Comparison of ENCODE assay signal across 38 cellular contexts in genomic region chr6:29905286-29905685, GRCh38.
"Had no signal": no experiment of that assay in that cellular context is flagged by ENCODE, and none has a peak within 500 bp of the region (broad histone marks: within the 10 kb centered on the region; RNA-seq: fewer than 3 reads in every experiment).

No MANE protein-coding gene starts in this region.

- H3K36me3 Mint-ChIP-seq: activated naive CD4-positive, alpha-beta T cell treated with anti-CD3 and anti-CD28 coated beads, Interleukin-2, amount 10 ng/mL, durations not matched to agents 7 days and 5 days; activated naive CD4-positive, alpha-beta T cell treated with anti-CD3 and anti-CD28 coated beads, Interleukin-2, amount 50 U/mL, for 72 hours; activated naive CD8-positive, alpha-beta T cell treated with anti-CD3 and anti-CD28 coated beads for 36 hours; brain had no signal

- H3K27ac Mint-ChIP-seq: activated naive CD4-positive, alpha-beta T cell treated with anti-CD3 and anti-CD28 coated beads for 36 hours; activated naive CD4-positive, alpha-beta T cell treated with anti-CD3 and anti-CD28 coated beads, Interleukin-2, amount 10 ng/mL, durations not matched to agents 7 days and 5 days; activated naive CD4-positive, alpha-beta T cell treated with anti-CD3 and anti-CD28 coated beads, Interleukin-2, amount 50 U/mL, for 24 hours; activated naive CD4-positive, alpha-beta T cell treated with anti-CD3 and anti-CD28 coated beads, Interleukin-2, amount 50 U/mL, for 72 hours; activated naive CD8-positive, alpha-beta T cell; activated naive CD8-positive, alpha-beta T cell treated with anti-CD3 and anti-CD28 coated beads for 36 hours; activated naive CD8-positive, alpha-beta T cell treated with anti-CD3 and anti-CD28 coated beads, Interleukin-2, amount 10 ng/mL, durations not matched to agents 7 days and 5 days; activated naive CD8-positive, alpha-beta T cell treated with anti-CD3 and anti-CD28 coated beads, Interleukin-2, amount 50 U/mL, for 24 hours; activated T-cell treated with anti-CD3 and anti-CD28 coated beads, Interleukin-2, amount 50 U/mL, for 24 hours; activated T-cell treated with anti-CD3 and anti-CD28 coated beads, Interleukin-2, amount 50 U/mL, for 72 hours; activated T-helper 1 cell treated with anti-CD3 and anti-CD28 coated beads, Interleukin-12 subunit alpha, Interleukin-12 subunit beta, Interleukin-2, Interleukin-4 antibody, amounts not matched to agents 30 ng/mL and 10 ng/mL and 1 ng/mL, durations not matched to agents 14 hours and 24 hours and 36 hours; activated T-helper 17 cell treated with anti-CD3 and anti-CD28 coated beads, Interleukin-2, amount 50 U/mL, for 72 hours; activated T-helper 2 cell treated with anti-CD3 and anti-CD28 coated beads, Interferon-gamma antibody, Interleukin-2, Interleukin-4, amounts not matched to agents 10 μg/mL and 5 μg/mL and 100 μg/mL, durations not matched to agents 14 hours and 24 hours and 36 hours; brain had no signal

- H3K4me1 Mint-ChIP-seq: activated naive CD4-positive, alpha-beta T cell treated with anti-CD3 and anti-CD28 coated beads, Interleukin-2, amount 50 U/mL, for 24 hours; activated T-helper 17 cell treated with anti-CD3 and anti-CD28 coated beads, Interleukin-2, amount 50 U/mL, for 72 hours; brain had no signal

- H3K36me3 ChIP-seq: adrenal gland, ascending aorta, brain microvascular endothelial cell, breast epithelium, cardiac muscle cell had no signal

- H3K9me3 Mint-ChIP-seq: activated naive CD4-positive, alpha-beta T cell treated with anti-CD3 and anti-CD28 coated beads for 36 hours; activated naive CD4-positive, alpha-beta T cell treated with anti-CD3 and anti-CD28 coated beads, Interleukin-2, amount 10 ng/mL, durations not matched to agents 7 days and 5 days; activated naive CD4-positive, alpha-beta T cell treated with anti-CD3 and anti-CD28 coated beads, Interleukin-2, amount 50 U/mL, for 24 hours; activated naive CD4-positive, alpha-beta T cell treated with anti-CD3 and anti-CD28 coated beads, Interleukin-2, amount 50 U/mL, for 72 hours; activated naive CD8-positive, alpha-beta T cell treated with anti-CD3 and anti-CD28 coated beads for 36 hours; activated naive CD8-positive, alpha-beta T cell treated with anti-CD3 and anti-CD28 coated beads, Interleukin-2, amount 10 ng/mL, durations not matched to agents 7 days and 5 days; activated naive CD8-positive, alpha-beta T cell treated with anti-CD3 and anti-CD28 coated beads, Interleukin-2, amount 50 U/mL, for 24 hours; activated T-cell treated with anti-CD3 and anti-CD28 coated beads, Interleukin-2, amount 50 U/mL, for 24 hours; activated T-cell treated with anti-CD3 and anti-CD28 coated beads, Interleukin-2, amount 50 U/mL, for 4 hours; activated T-cell treated with anti-CD3 and anti-CD28 coated beads, Interleukin-2, amount 50 U/mL, for 72 hours; activated T-helper 1 cell treated with anti-CD3 and anti-CD28 coated beads, Interleukin-12 subunit alpha, Interleukin-12 subunit beta, Interleukin-2, Interleukin-4 antibody, amounts not matched to agents 30 ng/mL and 10 ng/mL and 1 ng/mL, durations not matched to agents 14 hours and 24 hours and 36 hours; activated T-helper 17 cell treated with anti-CD3 and anti-CD28 coated beads, Interleukin-2, amount 50 U/mL, for 72 hours; activated T-helper 2 cell treated with anti-CD3 and anti-CD28 coated beads, Interferon-gamma antibody, Interleukin-2, Interleukin-4, amounts not matched to agents 10 μg/mL and 5 μg/mL and 100 μg/mL, durations not matched to agents 14 hours and 24 hours and 36 hours; brain; central memory CD8-positive, alpha-beta T cell had no signal

- H3K27me3 Mint-ChIP-seq: activated naive CD4-positive, alpha-beta T cell treated with anti-CD3 and anti-CD28 coated beads, Interleukin-2, amount 50 U/mL, for 24 hours; activated naive CD8-positive, alpha-beta T cell treated with anti-CD3 and anti-CD28 coated beads, Interleukin-2, amount 50 U/mL, for 24 hours; activated T-cell treated with anti-CD3 and anti-CD28 coated beads, Interleukin-2, amount 50 U/mL, for 24 hours; activated T-helper 17 cell treated with anti-CD3 and anti-CD28 coated beads, Interleukin-2, amount 50 U/mL, for 72 hours; central memory CD8-positive, alpha-beta T cell had no signal

- DNase-seq: activated effector memory CD4-positive, alpha-beta T cell treated with anti-CD3 and anti-CD28 coated beads, Interleukin-2, amount 50 U/mL, for 16 hours; activated effector memory CD4-positive, alpha-beta T cell treated with Interleukin-2 at 50 U/mL for 16 hours; activated gamma-delta T cell; activated gamma-delta T cell treated with Interleukin-2 at 50 U/mL for 16 hours; activated naive CD4-positive, alpha-beta T cell; activated naive CD4-positive, alpha-beta T cell treated with anti-CD3 and anti-CD28 coated beads for 36 hours; activated naive CD4-positive, alpha-beta T cell treated with anti-CD3 and anti-CD28 coated beads, Interleukin-2, amount 10 ng/mL, durations not matched to agents 7 days and 5 days; activated naive CD4-positive, alpha-beta T cell treated with anti-CD3 and anti-CD28 coated beads, Interleukin-2, amount 50 U/mL, for 16 hours; activated naive CD4-positive, alpha-beta T cell treated with Interleukin-2 at 50 U/mL for 16 hours; activated naive CD8-positive, alpha-beta T cell treated with anti-CD3 and anti-CD28 coated beads for 36 hours; activated naive CD8-positive, alpha-beta T cell treated with anti-CD3 and anti-CD28 coated beads, Interleukin-2, amount 10 ng/mL, durations not matched to agents 7 days and 5 days; activated naive CD8-positive, alpha-beta T cell treated with anti-CD3 and anti-CD28 coated beads, Interleukin-2, amount 50 U/mL, for 24 hours; activated T-cell treated with anti-CD3 and anti-CD28 coated beads, Interleukin-2, amount 50 U/mL, for 1 hour; activated T-cell treated with anti-CD3 and anti-CD28 coated beads, Interleukin-2, amount 50 U/mL, for 24 hours; activated T-cell treated with anti-CD3 and anti-CD28 coated beads, Interleukin-2, amount 50 U/mL, for 4 hours; activated T-cell treated with anti-CD3 and anti-CD28 coated beads, Interleukin-2, amount 50 U/mL, for 48 hours; activated T-cell treated with anti-CD3 and anti-CD28 coated beads, Interleukin-2, amount 50 U/mL, for 72 hours; adrenal gland; amniotic stem cell; amygdala; anterior cingulate cortex; aorta; body of pancreas; brain microvascular endothelial cell; caudate nucleus; central memory CD4-positive, alpha-beta T cell; cerebellar nuclear complex had no signal

- H3K9me3 ChIP-seq: adrenal gland, ascending aorta, body of pancreas, breast epithelium had no signal

- H3K4me3 Mint-ChIP-seq: activated naive CD4-positive, alpha-beta T cell treated with anti-CD3 and anti-CD28 coated beads for 36 hours; activated naive CD4-positive, alpha-beta T cell treated with anti-CD3 and anti-CD28 coated beads, Interleukin-2, amount 10 ng/mL, durations not matched to agents 7 days and 5 days; activated naive CD4-positive, alpha-beta T cell treated with anti-CD3 and anti-CD28 coated beads, Interleukin-2, amount 50 U/mL, for 24 hours; activated naive CD8-positive, alpha-beta T cell; activated naive CD8-positive, alpha-beta T cell treated with anti-CD3 and anti-CD28 coated beads for 36 hours; activated naive CD8-positive, alpha-beta T cell treated with anti-CD3 and anti-CD28 coated beads, Interleukin-2, amount 10 ng/mL, durations not matched to agents 7 days and 5 days; activated naive CD8-positive, alpha-beta T cell treated with anti-CD3 and anti-CD28 coated beads, Interleukin-2, amount 50 U/mL, for 24 hours; activated T-cell treated with anti-CD3 and anti-CD28 coated beads, Interleukin-2, amount 50 U/mL, for 24 hours; activated T-cell treated with anti-CD3 and anti-CD28 coated beads, Interleukin-2, amount 50 U/mL, for 4 hours; activated T-cell treated with anti-CD3 and anti-CD28 coated beads, Interleukin-2, amount 50 U/mL, for 72 hours; activated T-helper 1 cell treated with anti-CD3 and anti-CD28 coated beads, Interleukin-12 subunit alpha, Interleukin-12 subunit beta, Interleukin-2, Interleukin-4 antibody, amounts not matched to agents 30 ng/mL and 10 ng/mL and 1 ng/mL, durations not matched to agents 14 hours and 24 hours and 36 hours; activated T-helper 17 cell treated with anti-CD3 and anti-CD28 coated beads, Interleukin-2, amount 50 U/mL, for 72 hours; brain; central memory CD8-positive, alpha-beta T cell had no signal

- H3K4me1 ChIP-seq: adrenal gland, ascending aorta, breast epithelium had no signal

- H3K4me3 ChIP-seq: adrenal gland, ascending aorta, body of pancreas, breast epithelium, cardiac muscle cell had no signal

- H3K27me3 ChIP-seq: adrenal gland, ascending aorta, body of pancreas, brain microvascular endothelial cell, breast epithelium had no signal

- ATAC-seq: activated naive CD4-positive, alpha-beta T cell treated with anti-CD3 and anti-CD28 coated beads, Interleukin-2, amount 50 U/mL, for 72 hours; activated naive CD8-positive, alpha-beta T cell treated with anti-CD3 and anti-CD28 coated beads, Interleukin-2, amount 50 U/mL, for 24 hours; activated T-cell treated with anti-CD3 and anti-CD28 coated beads, Interleukin-2, amount 50 U/mL, for 4 hours; activated T-cell treated with anti-CD3 and anti-CD28 coated beads, Interleukin-2, amount 50 U/mL, for 72 hours; activated T-helper 17 cell treated with anti-CD3 and anti-CD28 coated beads, Interleukin-2, amount 50 U/mL, for 72 hours; body of pancreas had no signal

- H3K27ac ChIP-seq: adrenal gland, ascending aorta, body of pancreas, brain microvascular endothelial cell, breast epithelium, cardiac muscle cell had no signal
